Comparison of ENCODE assay signal across 21 cellular contexts in genomic region chr11:15127341-15127740, GRCh38. TPM values are rescaled to one million over a fixed set of nuclear protein-coding genes. Genes with fewer than 3 reads are reported as not detected.
A peak's percentile ranks its signal among the peaks of the same experiment; 100 is the strongest.
DNase-seq lines count a peak whose midpoint lies in the region; ATAC-seq and TF ChIP-seq lines count a peak whose summit lies in the region.
"Had no signal": no experiment of that assay in that cellular context is flagged by ENCODE, and none has a peak within 500 bp of the region (broad histone marks: within the 10 kb centered on the region; RNA-seq: fewer than 3 reads in every experiment).

No MANE protein-coding gene starts in this region.

- DNase-seq in right atrium auricular region (ENCODE audit: low spot score) = peak; percentile 32
- DNase-seq in heart right ventricle = no peak
- peak; percentile 54 for DNase-seq in astrocyte of the spinal cord (ENCODE audit: low read depth, low spot score)
- DNase-seq in foreskin fibroblast = peak; percentile 91 to 93
- DNase-seq in aorta = no peak
- DNase-seq in COR-L47 (lab: John Stamatoyannopoulos, UW) = no peak
- DNase-seq in stimulated activated CD4-positive, alpha-beta T cell treated with anti-CD3 and anti-CD28 coated beads, Interleukin-4, amount 100 ng/mL, for 4 hours = no peak
- DNase-seq: 8988T; activated CD4-positive, alpha-beta T cell treated with anti-CD3 and anti-CD28 coated beads for 48 hours; activated naive CD4-positive, alpha-beta T cell; body of pancreas; Caco-2; H7; MM.1S; NCI-H2029 treated with DMSO at 0.1 percent for 48 hours; NCI-H524 treated with DMSO at 0.1 percent for 48 hours; stimulated activated naive CD8-positive, alpha-beta T cell treated with anti-CD3 and anti-CD28 coated beads, Interleukin-15, amount 100 ng/mL, for 72 hours had no signal

- TF ChIP-seq CTCF in right atrium auricular region (IDR thresholded peaks at IDR 0.05) (no peak), heart right ventricle (IDR thresholded peaks at IDR 0.05) (no peak), astrocyte of the spinal cord (IDR thresholded peaks at IDR 0.05; ENCODE audit: low read depth, low read length) (no peak), foreskin fibroblast (IDR thresholded peaks at IDR 0.05; ENCODE audit: low read depth, low read length) (no peak)

- H3K36me3 ChIP-seq in right atrium auricular region = no peaks in the 10 kb centered on the region
- no peaks in the 10 kb centered on the region for H3K36me3 ChIP-seq in heart right ventricle
- H3K36me3 ChIP-seq in aorta (ENCODE audit: control insufficient read depth in 1 of 2, insufficient read depth in 2 of 2, low read length in 1 of 2) = no peaks in the 10 kb centered on the region

- H3K4me1 ChIP-seq in right atrium auricular region (peaks cover 0 to 12% of the 10 kb centered on the region in 2 donors), heart right ventricle (no peaks in the 10 kb centered on the region), aorta (ENCODE audit: control insufficient read depth in 1 of 2, insufficient read depth in 2 of 2, low read length in 2 of 2) (peaks cover 0 to 7% of the 10 kb centered on the region in 2 donors)
- H3K4me1 ChIP-seq: body of pancreas, Caco-2 had no signal

- no peak overlapping the region for H3K4me3 ChIP-seq in right atrium auricular region
- no peak overlapping the region for H3K4me3 ChIP-seq in heart right ventricle
- no peak overlapping the region for H3K4me3 ChIP-seq in astrocyte of the spinal cord (ENCODE audit: low read depth, low read length)
- H3K4me3 ChIP-seq in foreskin fibroblast (ENCODE audit: low read depth in 1 of 2, low read length in 2 of 2) = no peak overlapping the region
- H3K4me3 ChIP-seq in aorta (ENCODE audit: low read length in 2 of 2) = no peak overlapping the region
- H3K4me3 ChIP-seq: body of pancreas, SK-N-MC had no signal

- H3K27ac ChIP-seq in right atrium auricular region (no peak overlapping the region), heart right ventricle (no peak overlapping the region), aorta (ENCODE audit: low read depth in 1 of 2, low read length in 2 of 2) (no peak overlapping the region)
- H3K27ac ChIP-seq: body of pancreas, SK-N-MC had no signal

- ATAC-seq in heart right ventricle (no peak), aorta (ENCODE audit: low FRiP score) (peak; percentile 51), GM19395 (IDR thresholded peaks at IDR 0.05; ENCODE audit: unreplicated experiment) (no peak)
- ATAC-seq: body of pancreas; stimulated activated naive CD8-positive, alpha-beta T cell treated with anti-CD3 and anti-CD28 coated beads, Interleukin-15, amount 100 ng/mL, for 72 hours had no signal

- H3K27me3 ChIP-seq in right atrium auricular region (no peaks in the 10 kb centered on the region), heart right ventricle (peaks cover 0 to 5% (median 0%) of the 10 kb centered on the region in 7 donors), aorta (ENCODE audit: control insufficient read depth in 1 of 2, insufficient read depth in 2 of 2, low read length in 1 of 2) (no peaks in the 10 kb centered on the region)
- H3K27me3 ChIP-seq: body of pancreas had no signal

- no peaks in the 10 kb centered on the region for H3K9me3 ChIP-seq in right atrium auricular region
- no peaks in the 10 kb centered on the region for H3K9me3 ChIP-seq in heart right ventricle
- no peaks in the 10 kb centered on the region for H3K9me3 ChIP-seq in aorta (ENCODE audit: control insufficient read depth, low read length)
- H3K9me3 ChIP-seq: body of pancreas, Caco-2 had no signal

- 79 to 85% methylated on average over 6 of the region's 6 CpGs for WGBS in heart right ventricle, 2 donors
- WGBS in aorta, 2 donors = 40 to 41% methylated on average over 6 of the region's 6 CpGs

- intact Hi-C loops in heart right ventricle (cut with DNase I) (no loop called here), aorta (cut with DNase I) (no loop called here)

- in situ Hi-C loops in astrocyte of the spinal cord (cut with HindIII; ENCODE audit: low sequenced_read_pairs) = no loop called here

RNA-seq across cellular contexts. Expression of gene INSC, which starts 12.6 kb away (rescaled TPM):
- total RNA-seq in right atrium auricular region = 1 to 10 TPM in 1 of 2 donors, not detected in 1; 1.0 TPM
- under 1 TPM in 6 of 10 donors, not detected in 4; 0.19 to 0.76 (median 0.62) TPM for total RNA-seq in heart right ventricle
- polyA plus RNA-seq in heart right ventricle = under 1 TPM; 0.59 to 0.61 TPM
- 1 to 10 TPM; 1.1 to 1.3 TPM for total RNA-seq in aorta
- under 1 TPM; 0.63 to 0.95 TPM for polyA plus RNA-seq in aorta
- total RNA-seq: Caco-2, G401, H7 had no signal

RNA-seq across cellular contexts. Expression of gene CALCB, which starts 53.9 kb away (rescaled TPM):
- total RNA-seq in right atrium auricular region (not detected), heart right ventricle (1 to 10 TPM in 1 of 10 donors, under 1 TPM in 3, not detected in 6; 0.10 to 2.7 (median 0.13) TPM), aorta (under 1 TPM; 0.15 to 0.16 TPM)
- polyA plus RNA-seq in heart right ventricle (under 1 TPM in 1 of 2 donors, not detected in 1; 0.36 TPM), aorta (not detected)
- total RNA-seq: Caco-2, G401, lower leg skin had no signal

Comparison
In these comparisons a context has a peak if more than half of its experiments do, and no peak if none do; other contexts are left out.
1. DNase-seq: peak in right atrium auricular region (single experiment), astrocyte of the spinal cord (single experiment) and foreskin fibroblast (2 of 2); none in heart right ventricle (0 of 2), aorta (0 of 2), COR-L47 (single experiment) and stimulated activated CD4-positive, alpha-beta T cell treated with anti-CD3 and anti-CD28 coated beads, Interleukin-4, amount 100 ng/mL, for 4 hours (0 of 2).